Comparison of ENCODE assay signal across 30 cellular contexts in genomic region chr2:4018535-4018934, GRCh38.
"Had no signal": no experiment of that assay in that cellular context is flagged by ENCODE, and none has a peak within 500 bp of the region (broad histone marks: within the 10 kb centered on the region; RNA-seq: fewer than 3 reads in every experiment).

No MANE protein-coding gene starts in this region.

- H3K27ac ChIP-seq: adrenal gland, ascending aorta, body of pancreas, brain microvascular endothelial cell, breast epithelium, cardiac muscle cell had no signal

- H3K4me3 ChIP-seq: adrenal gland, ascending aorta, body of pancreas, breast epithelium, cardiac muscle cell had no signal

- DNase-seq: activated effector memory CD4-positive, alpha-beta T cell treated with anti-CD3 and anti-CD28 coated beads, Interleukin-2, amount 50 U/mL, for 16 hours; activated effector memory CD4-positive, alpha-beta T cell treated with Interleukin-2 at 50 U/mL for 16 hours; activated gamma-delta T cell; activated gamma-delta T cell treated with Interleukin-2 at 50 U/mL for 16 hours; activated naive CD4-positive, alpha-beta T cell; activated naive CD4-positive, alpha-beta T cell treated with anti-CD3 and anti-CD28 coated beads for 36 hours; activated naive CD4-positive, alpha-beta T cell treated with anti-CD3 and anti-CD28 coated beads, Interleukin-2, amount 10 ng/mL, durations not matched to agents 7 days and 5 days; activated naive CD4-positive, alpha-beta T cell treated with anti-CD3 and anti-CD28 coated beads, Interleukin-2, amount 50 U/mL, for 16 hours; activated naive CD4-positive, alpha-beta T cell treated with Interleukin-2 at 50 U/mL for 16 hours; activated naive CD8-positive, alpha-beta T cell treated with anti-CD3 and anti-CD28 coated beads for 36 hours; activated naive CD8-positive, alpha-beta T cell treated with anti-CD3 and anti-CD28 coated beads, Interleukin-2, amount 10 ng/mL, durations not matched to agents 7 days and 5 days; activated naive CD8-positive, alpha-beta T cell treated with anti-CD3 and anti-CD28 coated beads, Interleukin-2, amount 50 U/mL, for 24 hours; activated T-cell treated with anti-CD3 and anti-CD28 coated beads, Interleukin-2, amount 50 U/mL, for 1 hour; activated T-cell treated with anti-CD3 and anti-CD28 coated beads, Interleukin-2, amount 50 U/mL, for 24 hours; activated T-cell treated with anti-CD3 and anti-CD28 coated beads, Interleukin-2, amount 50 U/mL, for 4 hours; activated T-cell treated with anti-CD3 and anti-CD28 coated beads, Interleukin-2, amount 50 U/mL, for 48 hours; activated T-cell treated with anti-CD3 and anti-CD28 coated beads, Interleukin-2, amount 50 U/mL, for 72 hours; adrenal gland; amniotic stem cell; amygdala; anterior cingulate cortex; aorta; body of pancreas; brain microvascular endothelial cell; caudate nucleus; central memory CD4-positive, alpha-beta T cell; cerebellar nuclear complex had no signal

- H3K4me1 ChIP-seq: adrenal gland, ascending aorta, body of pancreas, breast epithelium had no signal

- H3K9me3 ChIP-seq: adrenal gland, ascending aorta had no signal

- H3K36me3 ChIP-seq: adrenal gland, ascending aorta, brain microvascular endothelial cell, breast epithelium, cardiac muscle cell had no signal

- H3K27me3 ChIP-seq: adrenal gland, ascending aorta, body of pancreas, brain microvascular endothelial cell, breast epithelium, cardiac muscle cell had no signal
